In the genomic region with DNA sequence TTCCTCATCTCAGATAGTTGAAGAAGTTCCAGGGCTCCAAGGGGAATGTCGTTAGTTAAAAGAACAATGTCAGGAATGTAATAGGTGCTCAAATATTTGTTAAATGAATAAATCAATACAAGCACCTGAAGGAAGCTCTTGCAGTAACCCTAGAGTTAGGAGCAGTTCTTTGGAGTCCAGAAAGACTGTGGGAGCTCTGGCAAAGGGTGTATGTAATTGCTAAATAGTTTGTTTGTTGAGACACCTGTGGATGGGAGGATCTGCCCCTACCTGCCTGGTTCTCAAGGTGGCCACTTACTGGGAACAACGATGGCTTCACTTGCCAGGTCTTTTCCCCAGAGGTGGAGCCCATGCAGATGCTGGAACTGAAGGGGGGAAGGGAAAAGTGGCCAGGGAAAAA, we compare ENCODE assay signal across 1 cellular context.
TF ChIP-seq lines count a peak whose summit lies in the region.

No MANE protein-coding gene starts in this region.

TF ChIP-seq in Ishikawa, 13 proteins besides CTCF, POLR2A, EP300 and RAD21 (continued from another document):
- peak; percentile 10; the same call in 1 of the 2 replicates for TF ChIP-seq TEAD4 (IDR thresholded peaks at IDR 0.05)
